In genomic region chr14:88166616-88167015, GRCh38 we compare ENCODE assay signal across 20 cellular contexts.
DNase-seq lines count a peak whose midpoint lies in the region; FAIRE-seq and TF ChIP-seq lines count a peak whose summit lies in the region.
"Had no signal": no experiment of that assay in that cellular context is flagged by ENCODE, and none has a peak within 500 bp of the region (broad histone marks: within the 10 kb centered on the region; RNA-seq: fewer than 3 reads in every experiment).

No MANE protein-coding gene starts in this region.

- no peaks in the 10 kb centered on the region for H3K79me2 ChIP-seq in smooth muscle cell (ENCODE audit: low read depth)

- H4K20me1 ChIP-seq in smooth muscle cell (ENCODE audit: low read depth), result no peaks in the 10 kb centered on the region

- no peaks in the 10 kb centered on the region for H3K4me1 ChIP-seq in smooth muscle cell (ENCODE audit: low read depth)
- H3K4me1 ChIP-seq: vagina had no signal

- DNase-seq in AG10803 (ENCODE audit: low read depth) (peak; percentile 7), HS-5 (ENCODE audit: low read depth) (peak; percentile 24), amniotic epithelial cell (ENCODE audit: low read depth) (peak; percentile 3), islet precursor cell (peak; percentile 85), NCI-H1048 (lab: John Stamatoyannopoulos, UW) (no peak), GM12891 (ENCODE audit: insufficient read length, low spot score) (no peak), smooth muscle cell (lab: John Stamatoyannopoulos, UW; ENCODE audit: unreplicated experiment) (no peak)
- no peak for DNase-seq in effector CD4-positive, alpha-beta T cell
- DNase-seq: activated CD4-positive, alpha-beta T cell treated with anti-CD3 and anti-CD28 coated beads, Interleukin-2, amount 50 U/mL, for 48 hours; activated T-cell treated with anti-CD3 and anti-CD28 coated beads, Interleukin-2, amount 50 U/mL, for 4 hours; CD4-positive, alpha-beta T cell; effector CD8-positive, alpha-beta T cell; NCI-H146; ovary; stimulated activated CD4-positive, alpha-beta T cell treated with anti-CD3 and anti-CD28 coated beads, Interleukin-4, amount 100 ng/mL, for 1 hour; SW 1271 had no signal

- no peak for FAIRE-seq in GM12891 (lab: Jason Lieb, UNC)

- TF ChIP-seq POLR2A in GM12891 (IDR thresholded peaks at IDR 0.05; ENCODE audit: low read depth, low read length), result no peak

- H3F3A ChIP-seq in smooth muscle cell (ENCODE audit: low read depth), result no peaks in the 10 kb centered on the region

- H3K4me2 ChIP-seq in smooth muscle cell, result no peak overlapping the region
- H3K4me2 ChIP-seq: KMS-11 had no signal

- no peak overlapping the region for H2AFZ ChIP-seq in smooth muscle cell (ENCODE audit: low read depth)

- H3K4me3 ChIP-seq in AG10803 (ENCODE audit: low read length) (no peak overlapping the region), smooth muscle cell (no peak overlapping the region)
- H3K4me3 ChIP-seq: cardiac muscle cell, ovary, vagina had no signal

- H3K27ac ChIP-seq in smooth muscle cell (ENCODE audit: low read depth), result no peak overlapping the region
- H3K27ac ChIP-seq: cardiac muscle cell, HL-60, KMS-11, ovary, vagina had no signal

- no peak overlapping the region for H3K9ac ChIP-seq in smooth muscle cell (ENCODE audit: low read depth)
- H3K9ac ChIP-seq: KMS-11 had no signal

- WGBS in smooth muscle cell (ENCODE audit: low lambda C conversion rate), result 54% methylated on average over 3 of the region's 3 CpGs

- no peaks in the 10 kb centered on the region for H3K36me3 ChIP-seq in smooth muscle cell (ENCODE audit: low read depth)
- H3K36me3 ChIP-seq: cardiac muscle cell, ovary, vagina had no signal

- TF ChIP-seq CTCF in AG10803 (conservative IDR thresholded peaks at IDR 0.05; ENCODE audit: low read length) (no peak), smooth muscle cell (IDR thresholded peaks at IDR 0.05; ENCODE audit: borderline replicate concordance, insufficient read depth, poor library complexity, severe bottlenecking) (no peak)

- H3K9me3 ChIP-seq in smooth muscle cell (replicated peaks; ENCODE audit: low read depth), result peaks cover 4% of the 10 kb centered on the region
- H3K9me3 ChIP-seq: ovary had no signal

- no peaks in the 10 kb centered on the region for H3K27me3 ChIP-seq in smooth muscle cell (ENCODE audit: low read depth)
- H3K27me3 ChIP-seq: cardiac muscle cell, vagina had no signal

TF ChIP-seq in GM12891, 5 proteins besides CTCF, POLR2A, EP300 and RAD21:
- TF ChIP-seq TAF1 (IDR thresholded peaks at IDR 0.05; ENCODE audit: low read depth, low read length) (no peak), POU2F2 (IDR thresholded peaks at IDR 0.05; ENCODE audit: low read depth, low read length) (no peak), PAX5 (IDR thresholded peaks at IDR 0.05; ENCODE audit: insufficient read depth, low read length, severe bottlenecking) (no peak), SPI1 (IDR thresholded peaks at IDR 0.05; ENCODE audit: low read depth, low read length) (no peak), POLR2AphosphoS5 (IDR thresholded peaks at IDR 0.05; ENCODE audit: low read depth, low read length) (no peak)

Comparison
In these comparisons a context has a peak if more than half of its experiments do, and no peak if none do; other contexts are left out.
1. DNase-seq: peak in AG10803 (single experiment), HS-5 (single experiment), amniotic epithelial cell (single experiment) and islet precursor cell (single experiment); none in NCI-H1048 (single experiment), GM12891 (single experiment), smooth muscle cell (single experiment) and effector CD4-positive, alpha-beta T cell (single experiment).